Comparison of ENCODE assay signal across 1 cellular context in genomic region chr19:1929051-1929742, GRCh38.
TF ChIP-seq lines count a peak whose summit lies in the region.

No MANE protein-coding gene starts in this region.

TF ChIP-seq in K562, 482 proteins besides CTCF, POLR2A, EP300 and RAD21 (continues in another document):
- TF ChIP-seq NR2C1 (IDR thresholded peaks at IDR 0.05) (no peak), NR2C1 (tag; IDR thresholded peaks at IDR 0.05) (no peak), TEAD4 (IDR thresholded peaks at IDR 0.05; ENCODE audit: low read length) (no peak), TEAD4 (CRISPR knock-in tag; IDR thresholded peaks at IDR 0.05; ENCODE audit: borderline replicate concordance) (no peak), MECOM (CRISPR knock-in tag; IDR thresholded peaks at IDR 0.05) (no peak), ELK3 (CRISPR knock-in tag; IDR thresholded peaks at IDR 0.05) (no peak), ZNF24 (IDR thresholded peaks at IDR 0.05) (no peak), POLR2AphosphoS2 (IDR thresholded peaks at IDR 0.05; ENCODE audit: low read length) (no peak), CC2D1A (IDR thresholded peaks at IDR 0.05) (peak; percentile 31; the same call in 1 of the 2 replicates), ZSCAN29 (IDR thresholded peaks at IDR 0.05) (no peak), MAZ (CRISPR knock-in tag; conservative IDR thresholded peaks at IDR 0.05 in 1 of 2, IDR thresholded peaks at IDR 0.05 in 1 of 2) (peak; percentile 39 to 42; a peak in 3 of 4 replicates), NCOR1 (IDR thresholded peaks at IDR 0.05) (no peak), E2F1 (CRISPR knock-in tag; IDR thresholded peaks at IDR 0.05) (no peak), PHF8 (IDR thresholded peaks at IDR 0.05; ENCODE audit: borderline replicate concordance, low read length) (no peak), CGGBP1 (CRISPR knock-in tag; IDR thresholded peaks at IDR 0.05) (no peak), PHF21A (IDR thresholded peaks at IDR 0.05; ENCODE audit: borderline replicate concordance, low read depth) (0 out of 2 replicates have a peak, but pooled peaks have one; percentile 36), SIN3A (IDR thresholded peaks at IDR 0.05; ENCODE audit: borderline replicate concordance in 2 of 2, control insufficient read depth in 1 of 2, low read depth in 2 of 2, low read length in 2 of 2) (no peak), DLX4 (CRISPR knock-in tag; IDR thresholded peaks at IDR 0.05) (no peak), FOXP1 (CRISPR knock-in tag; IDR thresholded peaks at IDR 0.05) (no peak), ZNF133 (CRISPR knock-in tag; IDR thresholded peaks at IDR 0.05) (no peak), ZBTB7A (IDR thresholded peaks at IDR 0.05; ENCODE audit: borderline replicate concordance, control insufficient read depth, low read depth, low read length) (peak; percentile 79), GTF2A2 (tag; IDR thresholded peaks at IDR 0.05) (no peak), PYGO2 (tag; IDR thresholded peaks at IDR 0.05) (no peak), SMAD3 (CRISPR knock-in tag; conservative IDR thresholded peaks at IDR 0.05) (no peak), POLR3G (IDR thresholded peaks at IDR 0.05; ENCODE audit: extremely low read depth, insufficient read length, insufficient replicate concordance) (no peak), ASH1L (IDR thresholded peaks at IDR 0.05; ENCODE audit: borderline replicate concordance, low read depth, partially characterized antibody) (no peak), MXD1 (CRISPR knock-in tag; IDR thresholded peaks at IDR 0.05; ENCODE audit: borderline replicate concordance, poor library complexity, severe bottlenecking) (no peak), POLR2H (tag; IDR thresholded peaks at IDR 0.05; ENCODE audit: low read depth) (no peak), JUND (IDR thresholded peaks at IDR 0.05; ENCODE audit: borderline replicate concordance, low read depth, low read length) (0 out of 2 replicates have a peak, but pooled peaks have one; percentile 23), JUND (tag; IDR thresholded peaks at IDR 0.05; ENCODE audit: borderline replicate concordance, low read depth, low read length) (no peak), ZNF165 (CRISPR knock-in tag; IDR thresholded peaks at IDR 0.05; ENCODE audit: borderline replicate concordance) (no peak), ZBTB33 (CRISPR knock-in tag; IDR thresholded peaks at IDR 0.05) (0 out of 2 replicates have a peak, but pooled peaks have one; percentile 53), CSDE1 (IDR thresholded peaks at IDR 0.05) (no peak), SMC3 (conservative IDR thresholded peaks at IDR 0.05; ENCODE audit: insufficient read depth, low read depth, low read length) (peak; percentile 79), GMEB1 (CRISPR knock-in tag; IDR thresholded peaks at IDR 0.05) (no peak), ZNF449 (CRISPR knock-in tag; IDR thresholded peaks at IDR 0.05) (no peak), PHF20 (IDR thresholded peaks at IDR 0.05; ENCODE audit: partially characterized antibody) (no peak), NFATC3 (IDR thresholded peaks at IDR 0.05) (no peak), NEUROD1 (IDR thresholded peaks at IDR 0.05; ENCODE audit: borderline replicate concordance, low read depth, low read length, partially characterized antibody) (no peak), E2F8 (IDR thresholded peaks at IDR 0.05; ENCODE audit: low read depth, partially characterized antibody) (peak; percentile 32), FOXO4 (CRISPR knock-in tag; IDR thresholded peaks at IDR 0.05) (no peak), ZNF583 (CRISPR knock-in tag; IDR thresholded peaks at IDR 0.05) (no peak), XRCC4 (IDR thresholded peaks at IDR 0.05; ENCODE audit: extremely low read depth, insufficient read depth, insufficient read length) (no peak), C11orf30 (IDR thresholded peaks at IDR 0.05; ENCODE audit: low read depth) (no peak), ZNF280A (IDR thresholded peaks at IDR 0.05; ENCODE audit: low read depth, partially characterized antibody) (no peak), PTTG1 (tag; IDR thresholded peaks at IDR 0.05; ENCODE audit: low read depth) (no peak), ZNF766 (CRISPR knock-in tag; conservative IDR thresholded peaks at IDR 0.05) (peak; percentile 73)
